ENCODE assay signal across 8 cellular contexts in the genomic region with DNA sequence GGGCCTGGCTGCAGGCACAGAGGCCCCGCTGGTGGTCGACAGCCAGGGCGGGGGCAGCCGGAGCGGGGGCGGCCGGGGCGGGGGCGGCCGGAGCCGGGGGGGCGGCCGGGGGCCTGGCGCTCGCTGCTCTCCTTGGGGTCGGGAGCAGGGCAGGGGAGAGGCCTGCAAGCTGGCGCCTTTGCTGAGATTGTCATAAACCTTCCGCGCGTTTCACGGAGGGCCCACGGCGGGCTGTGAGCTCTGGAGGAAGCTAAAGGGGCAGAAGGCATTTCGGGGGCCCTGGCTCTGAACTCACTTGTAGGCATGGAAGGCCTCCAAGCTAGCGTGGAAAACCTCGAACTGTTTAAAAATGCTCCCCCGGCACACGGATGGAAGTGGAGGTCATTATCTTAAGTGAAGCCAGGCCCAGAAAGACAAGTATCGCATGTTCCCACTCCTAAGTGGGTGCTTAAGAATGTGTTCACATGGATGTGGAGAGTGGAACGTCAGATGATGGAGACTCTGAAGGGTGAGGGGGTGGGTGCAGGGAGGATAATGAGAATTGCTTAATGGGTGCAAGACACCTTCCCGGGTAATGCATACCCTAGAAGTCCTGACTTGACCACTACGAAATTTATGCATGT. TPM values are rescaled to one million over a fixed set of nuclear protein-coding genes. Genes with fewer than 3 reads are reported as not detected.
A peak's percentile ranks its signal among the peaks of the same experiment; 100 is the strongest.
DNase-seq lines count a peak whose midpoint lies in the region; ATAC-seq and TF ChIP-seq lines count a peak whose summit lies in the region.

No MANE protein-coding gene starts in this region.

- H3K27me3 ChIP-seq in gastroesophageal sphincter, result no peaks in the 10 kb centered on the region

- ATAC-seq in HG02973 (IDR thresholded peaks at IDR 0.05; ENCODE audit: unreplicated experiment) (peak; percentile 1), gastroesophageal sphincter (no peak), HG03565 (IDR thresholded peaks at IDR 0.05; ENCODE audit: unreplicated experiment) (no peak), HG03521 (IDR thresholded peaks at IDR 0.05; ENCODE audit: unreplicated experiment) (no peak)

- TF ChIP-seq CTCF in gastroesophageal sphincter (IDR thresholded peaks at IDR 0.05), result no peak

- no peaks in the 10 kb centered on the region for H3K36me3 ChIP-seq in gastroesophageal sphincter

- H3K36me3 Mint-ChIP-seq in activated CD4-positive, alpha-beta T cell treated with anti-CD3 and anti-CD28 coated beads, Interleukin-2, amount 10 ng/mL, durations not matched to agents 7 days and 5 days (ENCODE audit: low read depth), result peaks cover 2% of the 10 kb centered on the region

- TF ChIP-seq POLR2A in gastroesophageal sphincter (IDR thresholded peaks at IDR 0.05), result no peak

- H3K27ac Mint-ChIP-seq in activated CD4-positive, alpha-beta T cell treated with anti-CD3 and anti-CD28 coated beads, Interleukin-2, amount 10 ng/mL, durations not matched to agents 7 days and 5 days, result peak overlapping the region; percentile 64

- WGBS in gastroesophageal sphincter (ENCODE audit: low coverage in 1 of 2), 2 donors, result 17 to 26% methylated on average over 2 to 3 of the region's 32 CpGs

- H3K4me1 Mint-ChIP-seq in activated CD4-positive, alpha-beta T cell treated with anti-CD3 and anti-CD28 coated beads, Interleukin-2, amount 10 ng/mL, durations not matched to agents 7 days and 5 days, result peaks cover 25% of the 10 kb centered on the region

- peak overlapping the region; percentile 41 to 76 for H3K4me3 ChIP-seq in gastroesophageal sphincter

- CTCF ChIA-PET in activated CD4-positive, alpha-beta T cell treated with anti-CD3 and anti-CD28 coated beads, Interleukin-2, amount 10 ng/mL, durations not matched to agents 7 days and 5 days (lab: Charles Lee), result interaction anchor here (0.8 to 1.3 kb wide), 5 partner anchors 11 to 89 kb away, joined by 3 to 6 read pairs (median 3); no protein-coding TSS in a partner anchor

- peak; percentile 28 for DNase-seq in EL
- DNase-seq in activated CD4-positive, alpha-beta T cell treated with anti-CD3 and anti-CD28 coated beads, Interleukin-2, amount 10 ng/mL, durations not matched to agents 7 days and 5 days, result no peak
- DNase-seq in pons (ENCODE audit: low spot score), result peak; percentile 69
- DNase-seq in NCI-H748 (lab: John Stamatoyannopoulos, UW; ENCODE audit: unreplicated experiment), result no peak

- POLR2A ChIA-PET in activated CD4-positive, alpha-beta T cell treated with anti-CD3 and anti-CD28 coated beads, Interleukin-2, amount 10 ng/mL, durations not matched to agents 7 days and 5 days (lab: Charles Lee), result no interaction called here

- H3K9me3 ChIP-seq in gastroesophageal sphincter, result no peaks in the 10 kb centered on the region

- no peak for TF ChIP-seq EP300 in gastroesophageal sphincter (IDR thresholded peaks at IDR 0.05)

- peaks cover 0 to 35% (median 8%) of the 10 kb centered on the region in 3 donors for H3K4me1 ChIP-seq in gastroesophageal sphincter

- peaks cover 44% of the 10 kb centered on the region for H3K27me3 Mint-ChIP-seq in activated CD4-positive, alpha-beta T cell treated with anti-CD3 and anti-CD28 coated beads, Interleukin-2, amount 10 ng/mL, durations not matched to agents 7 days and 5 days

- H3K9me3 Mint-ChIP-seq in activated CD4-positive, alpha-beta T cell treated with anti-CD3 and anti-CD28 coated beads, Interleukin-2, amount 10 ng/mL, durations not matched to agents 7 days and 5 days, result no peaks in the 10 kb centered on the region

- peak overlapping the region; percentile 32 to 93 (median 88) for H3K27ac ChIP-seq in gastroesophageal sphincter

- peak overlapping the region; percentile 69 for H3K4me3 Mint-ChIP-seq in activated CD4-positive, alpha-beta T cell treated with anti-CD3 and anti-CD28 coated beads, Interleukin-2, amount 10 ng/mL, durations not matched to agents 7 days and 5 days

RNA-seq across cellular contexts. Expression of gene PRELID3A, which starts 0.6 kb away (rescaled TPM):
- total RNA-seq in activated CD4-positive, alpha-beta T cell treated with anti-CD3 and anti-CD28 coated beads, Interleukin-2, amount 10 ng/mL, durations not matched to agents 7 days and 5 days, result 1 to 10 TPM; 1.9 to 2.6 TPM
- 1 to 10 TPM; 2.6 to 4.7 (median 3.2) TPM for total RNA-seq in gastroesophageal sphincter

RNA-seq across cellular contexts. Expression of gene AFG3L2, which starts 31.3 kb away (rescaled TPM):
- 10 to 100 TPM; 35.7 to 36.4 TPM for total RNA-seq in activated CD4-positive, alpha-beta T cell treated with anti-CD3 and anti-CD28 coated beads, Interleukin-2, amount 10 ng/mL, durations not matched to agents 7 days and 5 days
- total RNA-seq in gastroesophageal sphincter, result 10 to 100 TPM; 38.4 to 52.9 (median 40.8) TPM

Comparison
In these comparisons a context has a peak if more than half of its experiments do, and no peak if none do; other contexts are left out.
1. DNase-seq: peak in EL (single experiment) and pons (single experiment); none in activated CD4-positive, alpha-beta T cell treated with anti-CD3 and anti-CD28 coated beads, Interleukin-2, amount 10 ng/mL, durations not matched to agents 7 days and 5 days (single experiment) and NCI-H748 (single experiment).